Comparison of ENCODE assay signal across 8 cellular contexts in the genomic region with DNA sequence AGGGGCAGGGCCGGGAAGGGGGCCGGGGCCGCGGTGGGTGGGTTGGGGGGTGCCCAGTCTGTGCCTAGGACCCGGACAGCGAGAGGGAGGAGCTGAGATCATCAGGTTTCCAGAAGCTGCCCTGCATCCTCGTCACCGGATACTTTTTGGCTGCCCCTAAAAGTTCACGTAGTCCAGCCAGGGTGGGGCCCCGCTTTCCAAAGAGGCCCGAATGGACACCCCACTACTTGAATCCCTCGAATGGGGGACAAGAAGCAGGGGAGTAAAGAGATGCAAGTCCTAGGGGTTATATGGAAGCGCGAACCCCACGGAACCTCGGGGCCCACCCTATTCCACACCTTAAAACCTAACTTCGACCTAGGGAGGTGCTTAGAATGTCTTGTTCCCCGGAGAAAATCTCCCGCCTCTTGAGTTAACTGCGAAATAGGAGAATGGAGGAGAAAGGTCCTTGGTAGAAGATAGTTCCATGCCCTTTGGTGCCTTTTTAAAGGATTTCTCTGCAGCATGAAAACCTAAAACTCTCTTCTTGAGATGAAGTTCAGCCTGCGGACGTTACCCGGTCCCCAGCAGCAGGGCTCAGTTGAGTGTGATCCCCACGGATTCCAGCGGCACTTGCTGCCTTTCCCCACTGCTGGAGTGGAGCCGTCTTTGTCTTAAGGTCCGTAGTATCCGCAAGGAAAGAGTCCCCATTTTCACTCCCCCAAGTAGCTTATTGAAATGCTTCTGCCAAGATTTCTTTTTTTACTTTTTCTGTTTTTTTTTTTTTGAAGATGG. TPM values are rescaled to one million over a fixed set of nuclear protein-coding genes. Genes with fewer than 3 reads are reported as not detected.
A peak's percentile ranks its signal among the peaks of the same experiment; 100 is the strongest.
DNase-seq lines count a peak whose midpoint lies in the region; ATAC-seq and TF ChIP-seq lines count a peak whose summit lies in the region.

No MANE protein-coding gene starts in this region.

- in situ Hi-C loops in astrocyte of the spinal cord (cut with HindIII; ENCODE audit: low sequenced_read_pairs), result no loop called here

- intact Hi-C loops in activated CD4-positive, alpha-beta T cell treated with anti-CD3 and anti-CD28 coated beads, Interleukin-2, amount 10 ng/mL, durations not matched to agents 24 days and 14 days (cut with micrococcal nuclease), result loop anchor here (5.0 to 10.0 kb wide), 3 partner anchors 130 to 313 kb away; no protein-coding TSS in a partner anchor
- intact Hi-C loops in left lung (cut with DNase I) (loop anchor here in 1 of 2 donors (10.0 kb wide), 2 partner anchors 150 to 270 kb away; no protein-coding TSS in a partner anchor), testis (cut with DNase I; ENCODE audit: low total_unique reads) (loop anchor here (10.0 kb wide), 1 partner anchor 160 kb away; no protein-coding TSS in a partner anchor)

- TF ChIP-seq CTCF in astrocyte of the spinal cord (IDR thresholded peaks at IDR 0.05; ENCODE audit: low read depth, low read length), result no peak
- TF ChIP-seq CTCF in left lung (IDR thresholded peaks at IDR 0.05), result no peak
- TF ChIP-seq CTCF in testis (IDR thresholded peaks at IDR 0.05), result no peak
- TF ChIP-seq CTCF in GM20000 (IDR thresholded peaks at IDR 0.05; ENCODE audit: extremely low read depth, missing control alignments), result no peak

- peaks cover 65% of the 10 kb centered on the region for H3K27me3 Mint-ChIP-seq in activated CD4-positive, alpha-beta T cell treated with anti-CD3 and anti-CD28 coated beads, Interleukin-2, amount 10 ng/mL, durations not matched to agents 24 days and 14 days

- no peak overlapping the region for H3K27ac Mint-ChIP-seq in activated CD4-positive, alpha-beta T cell treated with anti-CD3 and anti-CD28 coated beads, Interleukin-2, amount 10 ng/mL, durations not matched to agents 24 days and 14 days

- WGBS in testis, 2 donors, result 8 to 10% methylated on average over 21 to 26 of the region's 28 CpGs

- H3K4me1 ChIP-seq in left lung, result peaks cover 8 to 26% of the 10 kb centered on the region in 2 donors
- peaks cover 3% of the 10 kb centered on the region for H3K4me1 ChIP-seq in testis

- no peak for TF ChIP-seq POLR2A in testis (IDR thresholded peaks at IDR 0.05)

- H3K36me3 Mint-ChIP-seq in activated CD4-positive, alpha-beta T cell treated with anti-CD3 and anti-CD28 coated beads, Interleukin-2, amount 10 ng/mL, durations not matched to agents 24 days and 14 days (ENCODE audit: low read depth), result no peaks in the 10 kb centered on the region

- H3K27me3 ChIP-seq in left lung (peaks cover 0 to 69% of the 10 kb centered on the region in 2 donors), testis (no peaks in the 10 kb centered on the region)

- ATAC-seq in left lung, result no peak
- no peak for ATAC-seq in HG02610 (IDR thresholded peaks at IDR 0.05; ENCODE audit: unreplicated experiment)

- H3K36me3 ChIP-seq in left lung, result no peaks in the 10 kb centered on the region
- no peaks in the 10 kb centered on the region for H3K36me3 ChIP-seq in testis (ENCODE audit: low read depth, missing control alignments)

- no peak for DNase-seq in activated CD4-positive, alpha-beta T cell treated with anti-CD3 and anti-CD28 coated beads, Interleukin-2, amount 10 ng/mL, durations not matched to agents 24 days and 14 days
- DNase-seq in activated CD4-positive, alpha-beta T cell treated with anti-CD3 and anti-CD28 coated beads, Interleukin-2, amount 50 U/mL, for 48 hours, result no peak
- no peak for DNase-seq in astrocyte of the spinal cord (ENCODE audit: low read depth, low spot score)
- no peak for DNase-seq in left lung
- DNase-seq in testis, result peak; percentile 28
- no peak for DNase-seq in NCI-H1694 treated with DMSO at 0.1 percent for 48 hours (lab: John Stamatoyannopoulos, UW)
- DNase-seq in GM20000 (ENCODE audit: low spot score), result no peak

- H3K9me3 ChIP-seq in left lung, result no peaks in the 10 kb centered on the region
- H3K9me3 ChIP-seq in testis, result no peaks in the 10 kb centered on the region

- H3K4me1 Mint-ChIP-seq in activated CD4-positive, alpha-beta T cell treated with anti-CD3 and anti-CD28 coated beads, Interleukin-2, amount 10 ng/mL, durations not matched to agents 24 days and 14 days, result peaks cover 10% of the 10 kb centered on the region

- H3K4me3 ChIP-seq in astrocyte of the spinal cord (ENCODE audit: low read depth, low read length) (peak overlapping the region; percentile 79), left lung (peak overlapping the region; percentile 64 to 73), testis (peak overlapping the region; percentile 91 to 97)

- no peak overlapping the region for H3K27ac ChIP-seq in left lung
- H3K27ac ChIP-seq in testis, result peak overlapping the region; percentile 88 to 95

- H3K9me3 Mint-ChIP-seq in activated CD4-positive, alpha-beta T cell treated with anti-CD3 and anti-CD28 coated beads, Interleukin-2, amount 10 ng/mL, durations not matched to agents 24 days and 14 days, result no peaks in the 10 kb centered on the region

- peak overlapping the region; percentile 84 for H3K4me3 Mint-ChIP-seq in activated CD4-positive, alpha-beta T cell treated with anti-CD3 and anti-CD28 coated beads, Interleukin-2, amount 10 ng/mL, durations not matched to agents 24 days and 14 days

RNA-seq across cellular contexts. Expression of gene RNF152, which starts 2.1 kb away (rescaled TPM):
- total RNA-seq in activated CD4-positive, alpha-beta T cell treated with anti-CD3 and anti-CD28 coated beads, Interleukin-2, amount 10 ng/mL, durations not matched to agents 24 days and 14 days, result 0.37 and 0.92 TPM in 2 replicates
- total RNA-seq in left lung (10 to 100 TPM; 11.0 to 15.5 TPM), testis (10 to 100 TPM; 10.8 to 20.3 TPM)
- polyA plus RNA-seq in testis (ENCODE audit: insufficient read depth, low read depth, low replicate concordance), result 2.3 TPM

Comparison
In these comparisons a context has a peak if more than half of its experiments do, and no peak if none do; other contexts are left out.
1. H3K27ac ChIP-seq: peak in testis (2 of 2); none in left lung (0 of 2).
2. Peak in every context shown above with its lines, with median percentiles within 50 percentile points of each other: H3K4me3 ChIP-seq.